Comparison of ENCODE assay signal across 12 cellular contexts in genomic region chr19:40341601-40342482, GRCh38. TPM values are rescaled to one million over a fixed set of nuclear protein-coding genes. Genes with fewer than 3 reads are reported as not detected.
DNase-seq lines count a peak whose midpoint lies in the region; ATAC-seq and TF ChIP-seq lines count a peak whose summit lies in the region.
"Had no signal": no experiment of that assay in that cellular context is flagged by ENCODE, and none has a peak within 500 bp of the region (broad histone marks: within the 10 kb centered on the region; RNA-seq: fewer than 3 reads in every experiment).

No MANE protein-coding gene starts in this region.

- H3K9me3 ChIP-seq in endodermal cell (ENCODE audit: control insufficient read depth, low read length) (no peaks in the 10 kb centered on the region), lung (ENCODE audit: control insufficient read depth in 2 of 2, insufficient read depth in 1 of 2, low read length in 1 of 2) (no peaks in the 10 kb centered on the region), suprapubic skin (no peaks in the 10 kb centered on the region)

- H3K4me1 ChIP-seq in endodermal cell (ENCODE audit: control insufficient read depth, insufficient read depth, low read length) (no peaks in the 10 kb centered on the region), lung (ENCODE audit: control insufficient read depth in 2 of 2, insufficient read depth in 2 of 2, low read length in 2 of 2) (peaks cover 5 to 6% of the 10 kb centered on the region in 2 donors), suprapubic skin (peaks cover 23% of the 10 kb centered on the region)

- peak; percentile 88 for DNase-seq in LHCN-M2 (ENCODE audit: low read depth)
- no peak for DNase-seq in endodermal cell
- DNase-seq in lung (ENCODE audit: low spot score) = no peak
- DNase-seq in suprapubic skin (ENCODE audit: low spot score in 2 of 2) = no peak
- no peak for DNase-seq in COLO668 (lab: John Stamatoyannopoulos, UW; ENCODE audit: unreplicated experiment)
- DNase-seq: NCI-H1105 treated with DMSO at 0.1 percent for 48 hours had no signal

- H3K4me3 Mint-ChIP-seq in endodermal cell = no peak overlapping the region

- no peak for TF ChIP-seq POLR2A in suprapubic skin (IDR thresholded peaks at IDR 0.05)

- no peaks in the 10 kb centered on the region for H3K9me3 Mint-ChIP-seq in endodermal cell

- H3K9ac ChIP-seq in endodermal cell (ENCODE audit: extremely low read depth, low read length, poor library complexity, severe bottlenecking) = no peak overlapping the region

- WGBS in endodermal cell (ENCODE audit: insufficient coverage in 1 of 2, insufficient read length in 1 of 2), 2 experiments = 95 to 100% methylated on average over 2 to 9 of the region's 9 CpGs
- 72 to 74% methylated on average over 9 of the region's 9 CpGs for WGBS in lung, 2 donors
- 49% methylated on average over 9 of the region's 9 CpGs for WGBS in suprapubic skin

- H3K27me3 Mint-ChIP-seq in endodermal cell (ENCODE audit: insufficient read depth) = no peaks in the 10 kb centered on the region

- no peak for TF ChIP-seq EP300 in suprapubic skin (IDR thresholded peaks at IDR 0.05)

- peak overlapping the region; percentile 48 for H3K27ac Mint-ChIP-seq in endodermal cell

- no peak overlapping the region for H3K27ac ChIP-seq in endodermal cell (ENCODE audit: low read depth, low read length)
- peak overlapping the region; percentile 34 to 88 for H3K27ac ChIP-seq in lung (ENCODE audit: low read depth in 1 of 2, low read length in 1 of 2)
- H3K27ac ChIP-seq in suprapubic skin = peak overlapping the region; percentile 74

- ATAC-seq in lung (ENCODE audit: insufficient read depth, low FRiP score) = no peak
- ATAC-seq in GM18909 (IDR thresholded peaks at IDR 0.05; ENCODE audit: poor library complexity, unreplicated experiment) = no peak
- no peak for ATAC-seq in HG02981 (IDR thresholded peaks at IDR 0.05; ENCODE audit: unreplicated experiment)
- no peak for ATAC-seq in HG02840 (IDR thresholded peaks at IDR 0.05; ENCODE audit: low FRiP score, unreplicated experiment)
- ATAC-seq: GM12878 had no signal

- H3K27me3 ChIP-seq in endodermal cell (ENCODE audit: control insufficient read depth, insufficient read depth, low read length, poor library complexity, severe bottlenecking) (no peaks in the 10 kb centered on the region), lung (ENCODE audit: control insufficient read depth, insufficient read depth) (no peaks in the 10 kb centered on the region), suprapubic skin (no peaks in the 10 kb centered on the region)

- TF ChIP-seq CTCF in endodermal cell (conservative IDR thresholded peaks at IDR 0.05) = no peak
- TF ChIP-seq CTCF in lung (IDR thresholded peaks at IDR 0.05; ENCODE audit: control extremely low read depth, extremely low read depth) = no peak
- no peak for TF ChIP-seq CTCF in suprapubic skin (IDR thresholded peaks at IDR 0.05)

- H3K4me3 ChIP-seq in endodermal cell (ENCODE audit: low read length) (no peak overlapping the region), lung (no peak overlapping the region), suprapubic skin (no peak overlapping the region)
- H3K4me3 ChIP-seq: GM12878, skin epidermis had no signal

- no peaks in the 10 kb centered on the region for H3K4me1 Mint-ChIP-seq in endodermal cell

- H3K36me3 ChIP-seq in endodermal cell (ENCODE audit: control insufficient read depth, insufficient read depth, low read length) = peaks cover 17% of the 10 kb centered on the region
- H3K36me3 ChIP-seq in lung (ENCODE audit: control insufficient read depth in 2 of 2, insufficient read depth in 2 of 2, low read length in 2 of 2) = peaks cover 0 to 8% of the 10 kb centered on the region in 2 donors
- peaks cover 10% of the 10 kb centered on the region for H3K36me3 ChIP-seq in suprapubic skin

- H3K36me3 Mint-ChIP-seq in endodermal cell (ENCODE audit: low read depth) = peaks cover 19% of the 10 kb centered on the region

RNA-seq across cellular contexts. Expression of gene C19orf47, which starts 6.4 kb away (rescaled TPM):
- total RNA-seq in LHCN-M2 (2014; rRNA removed) = 18.8 and 24.2 TPM in 2 replicates
- polyA plus RNA-seq in LHCN-M2 (2012) = 20.3 TPM
- total RNA-seq in endodermal cell = 10 to 100 TPM; 15.6 to 18.1 TPM
- polyA plus RNA-seq in endodermal cell (2013, experiment 1 of 2) = 13.5 TPM
- 12.8 TPM for polyA plus RNA-seq in endodermal cell (2013, experiment 2 of 2)
- total RNA-seq in lung = 10 to 100 TPM in 1 of 2 donors, 1 to 10 TPM in 1; 9.8 to 18.0 TPM
- polyA plus RNA-seq in lung = 10 to 100 TPM; 11.7 to 26.3 TPM
- 10 to 100 TPM; 14.8 to 34.9 (median 16.3) TPM for total RNA-seq in suprapubic skin

RNA-seq across cellular contexts. Expression of gene PLD3, which starts 6.7 kb away (rescaled TPM):
- total RNA-seq in LHCN-M2 (2014; rRNA removed) (338 and 480 TPM in 2 replicates), endodermal cell (100 to 1,000 TPM; 177 to 240 TPM), lung (100 to 1,000 TPM; 257 to 407 TPM), suprapubic skin (100 to 1,000 TPM; 173 to 231 (median 202) TPM)
- 239 TPM for polyA plus RNA-seq in LHCN-M2 (2012)
- 271 TPM for polyA plus RNA-seq in endodermal cell (2013, experiment 1 of 2)
- 260 TPM for polyA plus RNA-seq in endodermal cell (2013, experiment 2 of 2)
- polyA plus RNA-seq in lung = 100 to 1,000 TPM; 205 to 219 TPM

RNA-seq across cellular contexts. Expression of gene HIPK4, which starts 48.1 kb away (rescaled TPM):
- total RNA-seq in LHCN-M2 (2014; rRNA removed) (not detected in 2 replicates), endodermal cell (under 1 TPM in 1 of 2 donors, not detected in 1; 0.31 TPM), lung (under 1 TPM in 1 of 2 donors, not detected in 1; 0.43 TPM), suprapubic skin (under 1 TPM in 3 of 4 donors, not detected in 1; 0.21 to 0.47 (median 0.42) TPM)
- polyA plus RNA-seq in LHCN-M2 (2012) = 0.13 TPM
- polyA plus RNA-seq in endodermal cell (2013, experiment 1 of 2) = 0.14 TPM
- polyA plus RNA-seq in endodermal cell (2013, experiment 2 of 2) = 0.29 TPM
- polyA plus RNA-seq in lung = under 1 TPM; 0.10 to 0.22 TPM
- total RNA-seq: kidney epithelial cell had no signal

RNA-seq across cellular contexts. Expression of gene AKT2, which starts 56.7 kb away (rescaled TPM):
- 93.5 and 94.3 TPM in 2 replicates for total RNA-seq in LHCN-M2 (2014; rRNA removed)
- polyA plus RNA-seq in LHCN-M2 (2012) = 85.1 TPM
- total RNA-seq in endodermal cell = 100 to 1,000 TPM; 190 to 208 TPM
- polyA plus RNA-seq in endodermal cell (2013, experiment 1 of 2) = 107 TPM
- 99.8 TPM for polyA plus RNA-seq in endodermal cell (2013, experiment 2 of 2)
- 100 to 1,000 TPM; 117 to 138 TPM for total RNA-seq in lung
- polyA plus RNA-seq in lung = 10 to 100 TPM; 62.3 to 69.7 TPM
- 100 to 1,000 TPM in 2 of 4 donors, 10 to 100 TPM in 2; 76.4 to 146 (median 92.3) TPM for total RNA-seq in suprapubic skin
